Comparison of ENCODE assay signal across 6 cellular contexts in the genomic region with DNA sequence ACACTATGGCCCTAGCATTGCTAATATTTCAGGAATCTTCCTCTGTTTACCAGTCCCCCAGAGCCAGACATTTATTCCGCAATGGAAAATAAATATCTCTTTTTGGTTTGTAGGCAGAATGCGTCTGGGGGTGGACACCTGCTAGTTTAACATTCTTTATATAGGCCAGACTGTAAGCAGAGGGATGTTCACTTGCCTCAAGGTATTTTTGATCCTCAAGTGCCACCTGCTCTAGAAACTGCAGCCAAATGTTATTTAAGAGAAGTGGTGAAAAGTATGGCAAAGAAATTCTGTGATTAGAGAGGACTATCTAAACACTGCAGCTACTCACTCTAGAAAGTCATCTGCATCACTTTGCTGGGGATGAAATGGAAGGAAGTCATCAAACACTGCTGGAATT.
"Had no signal": no experiment of that assay in that cellular context is flagged by ENCODE, and none has a peak within 500 bp of the region (broad histone marks: within the 10 kb centered on the region; RNA-seq: fewer than 3 reads in every experiment).

No MANE protein-coding gene starts in this region.

- H3K4me2 ChIP-seq: GM23338 had no signal

- H2AFZ ChIP-seq: GM23338 had no signal

- H3K4me3 ChIP-seq: GM23338, K562 had no signal

- DNase-seq: H9, HCEC 1CT, IMR-90, KG1 had no signal
